In genomic region chr12:12786371-12786715, GRCh38 we compare ENCODE assay signal across 8 cellular contexts. TPM values are rescaled to one million over a fixed set of nuclear protein-coding genes. Genes with fewer than 3 reads are reported as not detected.
DNase-seq lines count a peak whose midpoint lies in the region; ATAC-seq and TF ChIP-seq lines count a peak whose summit lies in the region.

No MANE protein-coding gene starts in this region.

- H3K9me3 ChIP-seq in neutrophil: no peaks in the 10 kb centered on the region

- CTCF ChIA-PET in RWPE1 (lab: Yijun Ruan, JAX): interaction anchor here (0.6 to 1.5 kb wide), 2 partner anchors 197 to 222 kb away, joined by 3 to 4 read pairs; no protein-coding TSS in a partner anchor

- no peaks in the 10 kb centered on the region for H3K9me3 Mint-ChIP-seq in activated naive CD4-positive, alpha-beta T cell treated with anti-CD3 and anti-CD28 coated beads, Interleukin-2, amount 50 U/mL, for 24 hours

- no peak for DNase-seq in activated naive CD4-positive, alpha-beta T cell treated with Interleukin-2 at 50 U/mL for 16 hours
- no peak for DNase-seq in RWPE1 (ENCODE audit: low spot score)
- DNase-seq in NCI-H2196 (lab: John Stamatoyannopoulos, UW; ENCODE audit: unreplicated experiment): no peak
- DNase-seq in NCI-H524 (lab: John Stamatoyannopoulos, UW): no peak
- no peak for DNase-seq in NCI-H1436 (lab: John Stamatoyannopoulos, UW)

- TF ChIP-seq CTCF in RWPE1 (conservative IDR thresholded peaks at IDR 0.05; ENCODE audit: low read depth) (no peak), neutrophil (IDR thresholded peaks at IDR 0.05) (no peak)

- H3K27ac Mint-ChIP-seq in activated naive CD4-positive, alpha-beta T cell treated with anti-CD3 and anti-CD28 coated beads, Interleukin-2, amount 50 U/mL, for 24 hours: peak overlapping the region; percentile 30

- peaks cover 26% of the 10 kb centered on the region for H3K4me1 Mint-ChIP-seq in activated naive CD4-positive, alpha-beta T cell treated with anti-CD3 and anti-CD28 coated beads, Interleukin-2, amount 50 U/mL, for 24 hours

- peaks cover 8 to 13% of the 10 kb centered on the region in 2 experiments for H3K4me1 ChIP-seq in neutrophil (ENCODE audit: control insufficient read depth in 1 of 2, insufficient read depth in 1 of 2, low read depth in 1 of 2, low read length in 1 of 2)

- peak overlapping the region; percentile 71 to 76 for H3K4me3 ChIP-seq in neutrophil (ENCODE audit: low read depth in 1 of 2, low read length in 1 of 2)

- H3K4me3 Mint-ChIP-seq in activated naive CD4-positive, alpha-beta T cell treated with anti-CD3 and anti-CD28 coated beads, Interleukin-2, amount 50 U/mL, for 24 hours: peak overlapping the region; percentile 84

- H3K36me3 ChIP-seq in neutrophil: no peaks in the 10 kb centered on the region

- POLR2A ChIA-PET in RWPE1 (lab: Yijun Ruan, JAX; ENCODE audit: low non-redundant PET): no interaction called here

- H3K27me3 Mint-ChIP-seq in activated naive CD4-positive, alpha-beta T cell treated with anti-CD3 and anti-CD28 coated beads, Interleukin-2, amount 50 U/mL, for 24 hours: no peaks in the 10 kb centered on the region

- no peaks in the 10 kb centered on the region for H3K27me3 ChIP-seq in neutrophil

- ATAC-seq in esophagus mucosa: peak; percentile 6

- peak overlapping the region; percentile 60 for H3K27ac ChIP-seq in RWPE1
- H3K27ac ChIP-seq in neutrophil: no peak overlapping the region

- H3K36me3 Mint-ChIP-seq in activated naive CD4-positive, alpha-beta T cell treated with anti-CD3 and anti-CD28 coated beads, Interleukin-2, amount 50 U/mL, for 24 hours: no peaks in the 10 kb centered on the region

RNA-seq across cellular contexts. Expression of gene APOLD1, which starts 0.9 kb away (rescaled TPM):
- 3.1 TPM for total RNA-seq in esophagus mucosa

RNA-seq across cellular contexts. Expression of gene DDX47, which starts 26.8 kb away (rescaled TPM):
- 36.5 TPM for total RNA-seq in esophagus mucosa
